In genomic region chr11:86456075-86456939, GRCh38 we compare ENCODE assay signal across 8 cellular contexts.
DNase-seq lines count a peak whose midpoint lies in the region; ATAC-seq and TF ChIP-seq lines count a peak whose summit lies in the region.

No MANE protein-coding gene starts in this region.

- no peak for TF ChIP-seq POLR2A in right lobe of liver (IDR thresholded peaks at IDR 0.05)

- DNase-seq in AG20443 (ENCODE audit: low spot score) (peak; percentile 84), NCI-H345 (lab: John Stamatoyannopoulos, UW) (peak; percentile 83), choroid plexus epithelial cell (ENCODE audit: low read depth) (peak; percentile 90), right lobe of liver (peak; percentile 74 to 82 (median 79))
- peak; percentile 81 to 85 for DNase-seq in activated CD4-positive, alpha-beta T cell treated with anti-CD3 and anti-CD28 coated beads for 24 hours (ENCODE audit: low read depth in 2 of 2)
- DNase-seq in stimulated activated CD4-positive, alpha-beta T cell treated with anti-CD3 and anti-CD28 coated beads, TNF-alpha, amount 100 ng/mL, for 48 hours (ENCODE audit: low read depth in 3 of 3): peak; percentile 72 to 84 (median 84)

- no peaks in the 10 kb centered on the region for H3K9me3 ChIP-seq in right lobe of liver

- no peaks in the 10 kb centered on the region for H3K4me1 ChIP-seq in right lobe of liver

- no peaks in the 10 kb centered on the region for H3K36me3 ChIP-seq in right lobe of liver

- no peaks in the 10 kb centered on the region for H3K27me3 ChIP-seq in right lobe of liver

- H3K27ac ChIP-seq in right lobe of liver: no peak overlapping the region

- ATAC-seq in GM18873 (IDR thresholded peaks at IDR 0.05; ENCODE audit: low FRiP score, unreplicated experiment) (peak; percentile 80), HG03175 (IDR thresholded peaks at IDR 0.05; ENCODE audit: unreplicated experiment) (peak; percentile 82), right lobe of liver (peak; percentile 89 to 97 (median 91))

- 8% methylated on average over 6 of the region's 9 CpGs for WGBS in right lobe of liver (ENCODE audit: insufficient coverage, low coverage, low lambda C conversion rate, missing lambda C conversion rate)

- intact Hi-C loops in right lobe of liver (cut with DNase I): loop anchor here in 1 of 2 donors (5.0 to 10.0 kb wide), 2 partner anchors 158 to 361 kb away; no protein-coding TSS in a partner anchor

- TF ChIP-seq CTCF in choroid plexus epithelial cell (conservative IDR thresholded peaks at IDR 0.05; ENCODE audit: low read depth, low read length) (peak; percentile 96), right lobe of liver (IDR thresholded peaks at IDR 0.05) (peak; percentile 89 to 97 (median 92))

- H3K4me3 ChIP-seq in choroid plexus epithelial cell (ENCODE audit: low read depth, low read length) (no peak overlapping the region), right lobe of liver (no peak overlapping the region)
